ENCODE assay signal across 8 cellular contexts in genomic region chr2:64766841-64767669, GRCh38.
DNase-seq lines count a peak whose midpoint lies in the region; ATAC-seq and TF ChIP-seq lines count a peak whose summit lies in the region.

No MANE protein-coding gene starts in this region.

- H3K27me3 ChIP-seq in AG04450 (ENCODE audit: control insufficient read depth, insufficient read depth, low read length) (no peaks in the 10 kb centered on the region), breast epithelium (no peaks in the 10 kb centered on the region), left lung (no peaks in the 10 kb centered on the region), subcutaneous abdominal adipose tissue (ENCODE audit: control insufficient read depth in 5 of 5, insufficient read depth in 4 of 5, low read length in 5 of 5) (no peaks in the 10 kb centered on the region)

- CTCF ChIA-PET in AG04450 (lab: Charles Lee) = interaction anchor here (1.2 to 1.7 kb wide), 2 partner anchors 16 to 38 kb away, joined by 3 to 8 read pairs; no protein-coding TSS in a partner anchor

- peak overlapping the region; percentile 78 to 92 (median 83) for H3K9ac ChIP-seq in subcutaneous abdominal adipose tissue (ENCODE audit: low read length in 5 of 5)

- peak overlapping the region; percentile 58 for H3K4me3 ChIP-seq in AG04450 (ENCODE audit: low read depth, low read length)
- peak overlapping the region; percentile 59 to 92 (median 76) for H3K4me3 ChIP-seq in breast epithelium
- H3K4me3 ChIP-seq in left lung = peak overlapping the region; percentile 62 to 65
- H3K4me3 ChIP-seq in subcutaneous abdominal adipose tissue (ENCODE audit: low read depth in 1 of 5, low read length in 5 of 5) = peak overlapping the region; percentile 62 to 86 (median 80)

- POLR2A ChIA-PET in AG04450 (lab: Yijun Ruan, JAX) = interaction anchor here (1.0 to 1.7 kb wide), 7 partner anchors 15 to 113 kb away, joined by 3 to 23 read pairs (median 4); partner anchors contain the start of gene SERTAD2

- ATAC-seq in GM18867 (IDR thresholded peaks at IDR 0.05; ENCODE audit: unreplicated experiment) (peak; percentile 40), left lung (peak; percentile 34)

- intact Hi-C loops in breast epithelium (cut with DNase I; ENCODE audit: low total_unique reads) (no loop called here), left lung (cut with DNase I) (no loop called here)

- H3K4me1 ChIP-seq in breast epithelium (peaks cover 0 to 4% of the 10 kb centered on the region in 2 donors), left lung (peaks cover 5 to 23% of the 10 kb centered on the region in 2 donors), subcutaneous abdominal adipose tissue (ENCODE audit: control insufficient read depth in 5 of 5, insufficient read depth in 5 of 5, low read length in 5 of 5) (peaks cover 0 to 32% (median 22%) of the 10 kb centered on the region in 5 donors)

- no peaks in the 10 kb centered on the region for H3K36me3 ChIP-seq in breast epithelium
- H3K36me3 ChIP-seq in left lung = no peaks in the 10 kb centered on the region
- no peaks in the 10 kb centered on the region for H3K36me3 ChIP-seq in subcutaneous abdominal adipose tissue (ENCODE audit: control insufficient read depth in 5 of 5, insufficient read depth in 5 of 5, low read length in 5 of 5)

- H3K9me3 ChIP-seq in AG04450 (ENCODE audit: control insufficient read depth, insufficient read depth, low read length) (no peaks in the 10 kb centered on the region), breast epithelium (no peaks in the 10 kb centered on the region), left lung (no peaks in the 10 kb centered on the region), subcutaneous abdominal adipose tissue (ENCODE audit: control insufficient read depth in 5 of 5, low read length in 5 of 5) (peaks cover 0 to 2% (median 0%) of the 10 kb centered on the region in 5 donors)

- H3K27ac ChIP-seq in AG04450 (ENCODE audit: low read depth, low read length) (peak overlapping the region; percentile 88), breast epithelium (peak overlapping the region; percentile 98), left lung (peak overlapping the region; percentile 97 to 98), subcutaneous abdominal adipose tissue (ENCODE audit: low read depth, low read length) (peak overlapping the region; percentile 96)

- no peak for TF ChIP-seq POLR2A in breast epithelium (IDR thresholded peaks at IDR 0.05)

- DNase-seq in AG04450 (ENCODE audit: low read depth, low spot score) = no peak
- DNase-seq in NAMALWA (ENCODE audit: low spot score) = peak; percentile 69
- DNase-seq in breast epithelium (ENCODE audit: low spot score in 2 of 2) = no peak
- DNase-seq in left lung = no peak
- no peak for DNase-seq in NCI-H1436 (lab: John Stamatoyannopoulos, UW)
- DNase-seq in NCI-H128 (lab: John Stamatoyannopoulos, UW; ENCODE audit: unreplicated experiment) = no peak

- TF ChIP-seq CTCF in AG04450 (IDR thresholded peaks at IDR 0.05; ENCODE audit: low read depth, low read length) = no peak
- TF ChIP-seq CTCF in breast epithelium (IDR thresholded peaks at IDR 0.05) = no peak
- no peak for TF ChIP-seq CTCF in left lung (IDR thresholded peaks at IDR 0.05)
